ENCODE assay signal across 18 cellular contexts in the genomic region with DNA sequence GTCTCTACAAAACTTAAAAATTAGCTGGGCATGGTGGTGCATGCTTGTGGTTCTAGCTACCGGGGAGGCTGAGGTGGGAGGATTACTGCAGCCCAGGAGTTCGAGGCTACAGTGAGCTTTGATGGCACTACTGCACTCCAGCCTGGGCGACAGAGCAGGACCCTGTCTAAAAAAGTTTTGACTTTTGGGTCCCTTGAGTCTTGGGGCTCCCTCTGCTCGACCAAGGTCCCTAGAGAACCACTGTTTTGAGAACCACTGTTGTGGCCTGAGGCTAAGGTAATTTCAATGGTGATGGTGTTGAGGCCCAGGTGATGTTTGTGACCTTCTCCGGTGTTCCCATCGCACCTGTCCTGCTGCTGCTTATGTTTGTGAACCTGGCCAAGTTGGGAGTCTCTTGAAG. TPM values are rescaled to one million over a fixed set of nuclear protein-coding genes. Genes with fewer than 3 reads are reported as not detected.
DNase-seq lines count a peak whose midpoint lies in the region; ATAC-seq and TF ChIP-seq lines count a peak whose summit lies in the region.
"Had no signal": no experiment of that assay in that cellular context is flagged by ENCODE, and none has a peak within 500 bp of the region (broad histone marks: within the 10 kb centered on the region; RNA-seq: fewer than 3 reads in every experiment).

No MANE protein-coding gene starts in this region.

- TF ChIP-seq CTCF in natural killer cell (IDR thresholded peaks at IDR 0.05) (no peak), OCI-LY1 (IDR thresholded peaks at IDR 0.05; ENCODE audit: low read length) (no peak), colonic mucosa (IDR thresholded peaks at IDR 0.05) (no peak)

- peaks cover 20 to 27% of the 10 kb centered on the region in 2 donors for H3K4me1 Mint-ChIP-seq in natural killer cell
- H3K4me1 Mint-ChIP-seq in natural killer cell treated with Interleukin-12 subunit alpha and Interleukin-12 subunit beta and Interleukin-15 and Interleukin-18, amount 100 ng/mL, for 72 hours (ENCODE audit: low read depth in 2 of 2): peaks cover 10 to 17% of the 10 kb centered on the region in 2 donors
- peaks cover 52% of the 10 kb centered on the region for H3K4me1 Mint-ChIP-seq in stimulated activated memory B cell treated with anti-CD40 and anti-IgM and Interleukin-4, amounts not matched to agents 10 μg/mL and 1 μg/mL and 100 μg/mL, for 72 hours

- no peaks in the 10 kb centered on the region for H3K9me2 ChIP-seq in OCI-LY1 (ENCODE audit: low read depth, low read length)

- H3K36me3 Mint-ChIP-seq in natural killer cell: no peaks in the 10 kb centered on the region
- peaks cover 6% of the 10 kb centered on the region for H3K36me3 Mint-ChIP-seq in natural killer cell treated with Interleukin-12 subunit alpha and Interleukin-12 subunit beta and Interleukin-15 and Interleukin-18, amount 100 ng/mL, for 72 hours
- H3K36me3 Mint-ChIP-seq in stimulated activated memory B cell treated with anti-CD40 and anti-IgM and Interleukin-4, amounts not matched to agents 10 μg/mL and 1 μg/mL and 100 μg/mL, for 72 hours: no peaks in the 10 kb centered on the region

- peaks cover 4 to 9% of the 10 kb centered on the region in 2 donors for H3K27me3 Mint-ChIP-seq in natural killer cell (ENCODE audit: low read depth in 2 of 2)
- H3K27me3 Mint-ChIP-seq in natural killer cell treated with Interleukin-12 subunit alpha and Interleukin-12 subunit beta and Interleukin-15 and Interleukin-18, amount 100 ng/mL, for 72 hours: peaks cover 3 to 6% of the 10 kb centered on the region in 2 donors
- no peaks in the 10 kb centered on the region for H3K27me3 Mint-ChIP-seq in stimulated activated memory B cell treated with anti-CD40 and anti-IgM and Interleukin-4, amounts not matched to agents 10 μg/mL and 1 μg/mL and 100 μg/mL, for 72 hours

- no peak for ATAC-seq in natural killer cell
- ATAC-seq in natural killer cell treated with Interleukin-12 subunit alpha and Interleukin-12 subunit beta and Interleukin-15 and Interleukin-18, amount 100 ng/mL, for 72 hours: no peak
- ATAC-seq in stimulated activated memory B cell treated with anti-CD40 and anti-IgM and Interleukin-4, amounts not matched to agents 10 μg/mL and 1 μg/mL and 100 μg/mL, for 72 hours: no peak
- ATAC-seq: HCT116 had no signal

- H3K4me3 Mint-ChIP-seq in natural killer cell: peak overlapping the region; percentile 25
- no peak overlapping the region for H3K4me3 Mint-ChIP-seq in natural killer cell treated with Interleukin-12 subunit alpha and Interleukin-12 subunit beta and Interleukin-15 and Interleukin-18, amount 100 ng/mL, for 72 hours
- peak overlapping the region; percentile 29 for H3K4me3 Mint-ChIP-seq in stimulated activated memory B cell treated with anti-CD40 and anti-IgM and Interleukin-4, amounts not matched to agents 10 μg/mL and 1 μg/mL and 100 μg/mL, for 72 hours
- H3K4me3 Mint-ChIP-seq: CD14-positive monocyte; CD4-positive, alpha-beta memory T cell; HFFc6 had no signal

- peaks cover 4% of the 10 kb centered on the region; the same call in 1 of the 2 replicates for H3K9me3 ChIP-seq in OCI-LY1 (ENCODE audit: low read length)
- H3K9me3 ChIP-seq in colonic mucosa: no peaks in the 10 kb centered on the region
- H3K9me3 ChIP-seq: BE2C had no signal

- no peaks in the 10 kb centered on the region for H4K20me1 ChIP-seq in OCI-LY1 (ENCODE audit: insufficient read depth, low read length)

- intact Hi-C loops in natural killer cell (cut with micrococcal nuclease) (loop anchor here (5.0 to 10.0 kb wide), 2 partner anchors 40 to 1003 kb away; a partner anchor contains a TSS), colonic mucosa (cut with DNase I) (no loop called here)

- H3K27me3 ChIP-seq in OCI-LY1 (ENCODE audit: insufficient read depth, low read length): no peaks in the 10 kb centered on the region
- H3K27me3 ChIP-seq in colonic mucosa: no peaks in the 10 kb centered on the region
- H3K27me3 ChIP-seq: BE2C had no signal

- no peak overlapping the region for H3K9ac ChIP-seq in OCI-LY1 (ENCODE audit: low read length)
- no peak overlapping the region for H3K9ac ChIP-seq in colonic mucosa (ENCODE audit: low read depth in 2 of 2, low read length in 2 of 2)

- H3K27ac ChIP-seq in OCI-LY1 (ENCODE audit: low read depth, low read length, poor library complexity, severe bottlenecking) (peak overlapping the region; percentile 27), colonic mucosa (no peak overlapping the region)
- H3K27ac ChIP-seq: HL-60 had no signal

- no peak overlapping the region for H3K4me2 ChIP-seq in OCI-LY1 (ENCODE audit: low read length)

- H3K36me3 ChIP-seq in OCI-LY1 (ENCODE audit: insufficient read depth, low read length): peaks cover 7% of the 10 kb centered on the region
- no peaks in the 10 kb centered on the region for H3K36me3 ChIP-seq in colonic mucosa
- H3K36me3 ChIP-seq: BE2C had no signal

- peaks cover 22% of the 10 kb centered on the region for H3K79me2 ChIP-seq in OCI-LY1 (ENCODE audit: insufficient read depth, low read length)

- H3K27ac Mint-ChIP-seq in natural killer cell: no peak overlapping the region
- no peak overlapping the region for H3K27ac Mint-ChIP-seq in natural killer cell treated with Interleukin-12 subunit alpha and Interleukin-12 subunit beta and Interleukin-15 and Interleukin-18, amount 100 ng/mL, for 72 hours
- no peak overlapping the region for H3K27ac Mint-ChIP-seq in stimulated activated memory B cell treated with anti-CD40 and anti-IgM and Interleukin-4, amounts not matched to agents 10 μg/mL and 1 μg/mL and 100 μg/mL, for 72 hours
- H3K27ac Mint-ChIP-seq: HFFc6 had no signal

- H3K4me3 ChIP-seq in OCI-LY1 (ENCODE audit: low read depth, low read length, poor library complexity, severe bottlenecking) (no peak overlapping the region), colonic mucosa (no peak overlapping the region)

- H2AFZ ChIP-seq in OCI-LY1 (ENCODE audit: low read length): no peak overlapping the region

- DNase-seq in natural killer cell (no peak), NCI-H345 (lab: John Stamatoyannopoulos, UW) (no peak), colonic mucosa (no peak), GM19238 (ENCODE audit: insufficient read length, low spot score) (no peak)
- no peak for DNase-seq in natural killer cell treated with Interleukin-12 subunit alpha and Interleukin-12 subunit beta and Interleukin-15 and Interleukin-18, amount 100 ng/mL, for 72 hours (ENCODE audit: low spot score)
- DNase-seq: 8988T; BE2C; CD4-positive, alpha-beta memory T cell; DMS79 treated with DMSO at 0.1 percent for 48 hours; GF-D8; GOT3; H7; HFFc6 had no signal

- H3F3A ChIP-seq in OCI-LY1 (ENCODE audit: insufficient read depth, low read length): no peaks in the 10 kb centered on the region

- H3K9me3 Mint-ChIP-seq in natural killer cell: no peaks in the 10 kb centered on the region
- no peaks in the 10 kb centered on the region for H3K9me3 Mint-ChIP-seq in natural killer cell treated with Interleukin-12 subunit alpha and Interleukin-12 subunit beta and Interleukin-15 and Interleukin-18, amount 100 ng/mL, for 72 hours
- H3K9me3 Mint-ChIP-seq in stimulated activated memory B cell treated with anti-CD40 and anti-IgM and Interleukin-4, amounts not matched to agents 10 μg/mL and 1 μg/mL and 100 μg/mL, for 72 hours: no peaks in the 10 kb centered on the region
- H3K9me3 Mint-ChIP-seq: HFFc6 had no signal

- H3K4me1 ChIP-seq in OCI-LY1 (ENCODE audit: insufficient read depth, low read length, severe bottlenecking): peaks cover 50% of the 10 kb centered on the region
- peaks cover 3% of the 10 kb centered on the region for H3K4me1 ChIP-seq in colonic mucosa
- H3K4me1 ChIP-seq: BE2C had no signal

RNA-seq across cellular contexts. Expression of a gene that starts 3.1 kb away (rescaled TPM):
- total RNA-seq in natural killer cell (10 to 100 TPM; 40.6 to 53.3 (median 44.9) TPM), colonic mucosa (10 to 100 TPM; 76.8 to 92.8 TPM)
- total RNA-seq in natural killer cell treated with Interleukin-12 subunit alpha and Interleukin-12 subunit beta and Interleukin-15 and Interleukin-18, amount 100 ng/mL, for 72 hours: 10 to 100 TPM; 36.5 to 57.5 TPM
